In the genomic region with DNA sequence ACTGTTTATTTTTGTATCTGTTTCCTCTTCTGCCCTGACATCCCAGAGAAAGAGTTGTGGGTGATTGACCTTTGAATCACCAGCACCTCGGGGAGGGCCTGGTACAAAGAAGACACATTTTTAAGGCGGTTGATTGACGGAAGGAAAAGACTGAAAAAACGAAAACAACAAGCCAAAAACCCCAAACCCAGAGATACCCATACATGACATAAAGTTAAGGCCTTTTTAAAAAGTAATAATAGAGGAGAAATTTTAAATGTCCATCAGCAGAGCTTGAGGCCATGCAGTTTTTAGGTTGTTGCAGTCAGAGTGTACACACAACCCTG, we compare ENCODE assay signal across 8 cellular contexts.
DNase-seq lines count a peak whose midpoint lies in the region; ATAC-seq and TF ChIP-seq lines count a peak whose summit lies in the region.

No MANE protein-coding gene starts in this region.

- ATAC-seq in activated T-helper 17 cell treated with anti-CD3 and anti-CD28 coated beads, Interleukin-2, amount 50 U/mL, for 72 hours (replicated peaks), result no peak
- ATAC-seq in stimulated activated naive CD8-positive, alpha-beta T cell treated with anti-CD3 and anti-CD28 coated beads, Interleukin-15, amount 100 ng/mL, for 72 hours, result no peak
- no peak for ATAC-seq in GM21717 (IDR thresholded peaks at IDR 0.05; ENCODE audit: unreplicated experiment)

- H3K9me3 ChIP-seq in iPS-18c (ENCODE audit: control insufficient read depth, insufficient read depth, low read length), result no peaks in the 10 kb centered on the region

- no peaks in the 10 kb centered on the region for H3K36me3 Mint-ChIP-seq in activated T-helper 17 cell treated with anti-CD3 and anti-CD28 coated beads, Interleukin-2, amount 50 U/mL, for 72 hours (ENCODE audit: low read depth)

- H3K4me1 Mint-ChIP-seq in activated T-helper 17 cell treated with anti-CD3 and anti-CD28 coated beads, Interleukin-2, amount 50 U/mL, for 72 hours, result no peaks in the 10 kb centered on the region
- H3K4me1 Mint-ChIP-seq in stimulated activated naive CD8-positive, alpha-beta T cell treated with anti-CD3 and anti-CD28 coated beads, Interleukin-15, amount 100 ng/mL, for 72 hours, result no peaks in the 10 kb centered on the region

- H3K4me3 ChIP-seq in HL-60 (replicated peaks; ENCODE audit: insufficient read depth, low read length), result peak overlapping the region; percentile 46
- peak overlapping the region; percentile 61; the same call in 1 of the 2 replicates for H3K4me3 ChIP-seq in iPS-18c (ENCODE audit: insufficient read depth, low read depth, low read length)

- H3K27me3 Mint-ChIP-seq in activated T-helper 17 cell treated with anti-CD3 and anti-CD28 coated beads, Interleukin-2, amount 50 U/mL, for 72 hours, result no peaks in the 10 kb centered on the region
- no peaks in the 10 kb centered on the region for H3K27me3 Mint-ChIP-seq in stimulated activated naive CD8-positive, alpha-beta T cell treated with anti-CD3 and anti-CD28 coated beads, Interleukin-15, amount 100 ng/mL, for 72 hours

- no peak for TF ChIP-seq CTCF in HL-60 (IDR thresholded peaks at IDR 0.05; ENCODE audit: insufficient read depth, low read length)

- H3K27me3 ChIP-seq in HL-60 (ENCODE audit: insufficient read depth, poor library complexity, severe bottlenecking), result no peaks in the 10 kb centered on the region

- peak overlapping the region; percentile 64 for H3K27ac ChIP-seq in HL-60 (replicated peaks)

- H3K4me3 Mint-ChIP-seq in activated T-helper 17 cell treated with anti-CD3 and anti-CD28 coated beads, Interleukin-2, amount 50 U/mL, for 72 hours, result peak overlapping the region; percentile 81
- H3K4me3 Mint-ChIP-seq in stimulated activated naive CD8-positive, alpha-beta T cell treated with anti-CD3 and anti-CD28 coated beads, Interleukin-15, amount 100 ng/mL, for 72 hours, result peak overlapping the region; percentile 89 to 95

- H3K27ac Mint-ChIP-seq in activated T-helper 17 cell treated with anti-CD3 and anti-CD28 coated beads, Interleukin-2, amount 50 U/mL, for 72 hours, result peak overlapping the region; percentile 95
- peak overlapping the region; percentile 100 for H3K27ac Mint-ChIP-seq in stimulated activated naive CD8-positive, alpha-beta T cell treated with anti-CD3 and anti-CD28 coated beads, Interleukin-15, amount 100 ng/mL, for 72 hours

- no peaks in the 10 kb centered on the region for H3K9me3 Mint-ChIP-seq in activated T-helper 17 cell treated with anti-CD3 and anti-CD28 coated beads, Interleukin-2, amount 50 U/mL, for 72 hours
- H3K9me3 Mint-ChIP-seq in stimulated activated naive CD8-positive, alpha-beta T cell treated with anti-CD3 and anti-CD28 coated beads, Interleukin-15, amount 100 ng/mL, for 72 hours, result peaks cover 0 to 5% of the 10 kb centered on the region in 2 donors

- DNase-seq in HL-60 (ENCODE audit: low read depth in 1 of 2, low spot score in 1 of 2) (no peak), ecto neural progenitor cell (ENCODE audit: low spot score) (no peak), NCI-H1694 (lab: John Stamatoyannopoulos, UW) (no peak)
- DNase-seq in stimulated activated naive CD8-positive, alpha-beta T cell treated with anti-CD3 and anti-CD28 coated beads, Interleukin-15, amount 100 ng/mL, for 72 hours, result no peak
- DNase-seq in activated effector memory CD4-positive, alpha-beta T cell treated with anti-CD3 and anti-CD28 coated beads, Interleukin-2, amount 50 U/mL, for 16 hours, result no peak
